ENCODE assay signal across 9 cellular contexts in the genomic region with DNA sequence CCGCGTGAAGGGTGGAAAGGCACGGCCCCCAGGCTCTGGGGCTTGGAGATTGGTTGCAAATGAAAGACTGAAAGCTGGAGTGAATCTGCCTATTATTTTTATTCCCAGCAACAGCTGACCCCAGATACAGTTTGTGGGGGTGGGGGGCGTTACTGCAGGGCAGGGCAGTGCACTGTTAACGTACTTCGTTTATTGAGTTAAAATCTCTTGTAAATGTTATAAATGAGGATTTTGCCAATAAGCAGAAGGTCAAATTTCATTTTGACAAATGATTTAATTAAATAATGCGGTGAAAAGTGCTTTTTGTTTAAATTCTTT. TPM values are rescaled to one million over a fixed set of nuclear protein-coding genes. Genes with fewer than 3 reads are reported as not detected.
DNase-seq lines count a peak whose midpoint lies in the region; ATAC-seq and TF ChIP-seq lines count a peak whose summit lies in the region.
"Had no signal": no experiment of that assay in that cellular context is flagged by ENCODE, and none has a peak within 500 bp of the region (broad histone marks: within the 10 kb centered on the region; RNA-seq: fewer than 3 reads in every experiment).

No MANE protein-coding gene starts in this region.

- H3K27me3 Mint-ChIP-seq in T-helper 2 cell treated with Interferon-gamma antibody and Interleukin-4, amounts not matched to agents 5 μg/mL and 100 μg/mL, for 36 hours (ENCODE audit: low read depth) = no peaks in the 10 kb centered on the region

- peaks cover 46% of the 10 kb centered on the region for H3K4me1 ChIP-seq in suprapubic skin

- H3K36me3 ChIP-seq in kidney epithelial cell (ENCODE audit: control insufficient read depth, insufficient read depth, low read length) = no peaks in the 10 kb centered on the region
- no peaks in the 10 kb centered on the region for H3K36me3 ChIP-seq in suprapubic skin

- DNase-seq in T-helper 2 cell treated with Interferon-gamma antibody and Interleukin-4, amounts not matched to agents 5 μg/mL and 100 μg/mL, for 36 hours (ENCODE audit: low spot score) = no peak
- DNase-seq in T-helper 2 cell (no peak), kidney epithelial cell (ENCODE audit: low read depth) (no peak), suprapubic skin (ENCODE audit: low spot score in 2 of 2) (no peak), NCI-H2227 treated with DMSO at 0.1 percent for 48 hours (lab: John Stamatoyannopoulos, UW) (no peak), cerebellum (ENCODE audit: low spot score) (no peak)
- DNase-seq: central memory CD4-positive, alpha-beta T cell had no signal

- TF ChIP-seq EP300 in suprapubic skin (IDR thresholded peaks at IDR 0.05) = no peak

- TF ChIP-seq CTCF in kidney epithelial cell (IDR thresholded peaks at IDR 0.05; ENCODE audit: insufficient read depth, low read length, poor library complexity, severe bottlenecking) (no peak), suprapubic skin (IDR thresholded peaks at IDR 0.05) (no peak)

- 1 to 2% (median 2%) methylated on average over 7 of the region's 7 CpGs for WGBS in adipose tissue, 3 donors
- WGBS in suprapubic skin = 2% methylated on average over 7 of the region's 7 CpGs

- H3K27ac Mint-ChIP-seq in T-helper 2 cell treated with Interferon-gamma antibody and Interleukin-4, amounts not matched to agents 5 μg/mL and 100 μg/mL, for 36 hours = peak overlapping the region; percentile 98

- H3K4me3 ChIP-seq in kidney epithelial cell (ENCODE audit: low read depth, low read length) (peak overlapping the region; percentile 86), suprapubic skin (peak overlapping the region; percentile 62)

- H3K9me3 ChIP-seq in suprapubic skin = no peaks in the 10 kb centered on the region

- peak overlapping the region; percentile 97 for H3K4me3 Mint-ChIP-seq in T-helper 2 cell treated with Interferon-gamma antibody and Interleukin-4, amounts not matched to agents 5 μg/mL and 100 μg/mL, for 36 hours

- no peak for ATAC-seq in GM21619 (IDR thresholded peaks at IDR 0.05; ENCODE audit: unreplicated experiment)

- TF ChIP-seq POLR2A in suprapubic skin (IDR thresholded peaks at IDR 0.05) = no peak

- H3K27ac ChIP-seq in adipose tissue (ENCODE audit: low read depth, low read length) (peak overlapping the region; percentile 92), suprapubic skin (peak overlapping the region; percentile 96)

- H3K36me3 Mint-ChIP-seq in T-helper 2 cell treated with Interferon-gamma antibody and Interleukin-4, amounts not matched to agents 5 μg/mL and 100 μg/mL, for 36 hours (ENCODE audit: low read depth) = peaks cover 23% of the 10 kb centered on the region

- H3K27me3 ChIP-seq in kidney epithelial cell (ENCODE audit: control insufficient read depth, insufficient read depth, low read length) (no peaks in the 10 kb centered on the region), suprapubic skin (no peaks in the 10 kb centered on the region)

- H3K9me3 Mint-ChIP-seq in T-helper 2 cell treated with Interferon-gamma antibody and Interleukin-4, amounts not matched to agents 5 μg/mL and 100 μg/mL, for 36 hours = no peaks in the 10 kb centered on the region

- peaks cover 31% of the 10 kb centered on the region for H3K4me1 Mint-ChIP-seq in T-helper 2 cell treated with Interferon-gamma antibody and Interleukin-4, amounts not matched to agents 5 μg/mL and 100 μg/mL, for 36 hours (ENCODE audit: low read depth)

RNA-seq across cellular contexts. Expression of gene VPS26C, which starts 1.0 kb away (rescaled TPM):
- 10 to 100 TPM; 16.7 to 32.5 (median 23.7) TPM for polyA plus RNA-seq in adipose tissue
- total RNA-seq in kidney epithelial cell (64.1 and 80.8 TPM in 2 replicates), suprapubic skin (10 to 100 TPM; 47.7 to 60.8 (median 55.4) TPM), cerebellum (44.1 TPM)
